Comparison of ENCODE assay signal across 14 cellular contexts in genomic region chr5:179141867-179142266, GRCh38.
"Had no signal": no experiment of that assay in that cellular context is flagged by ENCODE, and none has a peak within 500 bp of the region (broad histone marks: within the 10 kb centered on the region; RNA-seq: fewer than 3 reads in every experiment).

No MANE protein-coding gene starts in this region.

- H3K27ac ChIP-seq: dorsolateral prefrontal cortex, gastroesophageal sphincter, left lung, parathyroid adenoma, tibial nerve, vagina had no signal

- H3K36me3 Mint-ChIP-seq: naive thymus-derived CD8-positive, alpha-beta T cell; stimulated activated naive B cell treated with anti-CD40 and anti-IgM and Interleukin-4, amounts not matched to agents 10 μg/mL and 1 μg/mL and 100 μg/mL, for 72 hours had no signal

- H3K9me3 ChIP-seq: gastroesophageal sphincter, left lung, tibial nerve, vagina had no signal

- H3K27me3 ChIP-seq: dorsolateral prefrontal cortex, gastroesophageal sphincter, left lung, tibial nerve, vagina had no signal

- H3K4me1 ChIP-seq: gastroesophageal sphincter, left lung, parathyroid adenoma, vagina had no signal

- H3K27me3 Mint-ChIP-seq: activated B cell treated with CpG ODN at 0.5 μM for 24 hours; naive thymus-derived CD8-positive, alpha-beta T cell; stimulated activated naive B cell treated with anti-CD40 and anti-IgM and Interleukin-4, amounts not matched to agents 10 μg/mL and 1 μg/mL and 100 μg/mL, for 72 hours had no signal

- H3K9me3 Mint-ChIP-seq: activated B cell treated with CpG ODN at 0.5 μM for 24 hours; naive thymus-derived CD8-positive, alpha-beta T cell; stimulated activated naive B cell treated with anti-CD40 and anti-IgM and Interleukin-4, amounts not matched to agents 10 μg/mL and 1 μg/mL and 100 μg/mL, for 72 hours had no signal

- H3K36me3 ChIP-seq: gastroesophageal sphincter, left lung, tibial nerve, vagina had no signal

- ATAC-seq: gastroesophageal sphincter; left lung; naive thymus-derived CD8-positive, alpha-beta T cell had no signal

- H3K4me3 Mint-ChIP-seq: activated B cell treated with CpG ODN at 0.5 μM for 24 hours; naive thymus-derived CD8-positive, alpha-beta T cell; stimulated activated naive B cell treated with anti-CD40 and anti-IgM and Interleukin-4, amounts not matched to agents 10 μg/mL and 1 μg/mL and 100 μg/mL, for 72 hours; T-helper 2 cell treated with Interferon-gamma antibody and Interleukin-4, amounts not matched to agents 5 μg/mL and 100 μg/mL, for 36 hours had no signal

- DNase-seq: activated B cell treated with CpG ODN at 0.5 μM for 24 hours; activated CD4-positive, alpha-beta T cell treated with anti-CD3 and anti-CD28 coated beads for 48 hours; activated effector memory CD4-positive, alpha-beta T cell treated with Interleukin-2 at 50 U/mL for 16 hours; dorsolateral prefrontal cortex; left lung; naive thymus-derived CD8-positive, alpha-beta T cell; stimulated activated CD4-positive, alpha-beta T cell treated with anti-CD3 and anti-CD28 coated beads, Interleukin-2, amount 100 ng/mL, for 48 hours; stimulated activated naive B cell treated with anti-CD40 and anti-IgM and Interleukin-4, amounts not matched to agents 10 μg/mL and 1 μg/mL and 100 μg/mL, for 72 hours; substantia nigra had no signal

- H3K4me3 ChIP-seq: dorsolateral prefrontal cortex, gastroesophageal sphincter, left lung, tibial nerve, vagina had no signal

- H3K27ac Mint-ChIP-seq: activated B cell treated with CpG ODN at 0.5 μM for 24 hours; stimulated activated naive B cell treated with anti-CD40 and anti-IgM and Interleukin-4, amounts not matched to agents 10 μg/mL and 1 μg/mL and 100 μg/mL, for 72 hours; T-helper 2 cell treated with Interferon-gamma antibody and Interleukin-4, amounts not matched to agents 5 μg/mL and 100 μg/mL, for 36 hours had no signal
